Comparison of ENCODE assay signal across 11 cellular contexts in the genomic region with DNA sequence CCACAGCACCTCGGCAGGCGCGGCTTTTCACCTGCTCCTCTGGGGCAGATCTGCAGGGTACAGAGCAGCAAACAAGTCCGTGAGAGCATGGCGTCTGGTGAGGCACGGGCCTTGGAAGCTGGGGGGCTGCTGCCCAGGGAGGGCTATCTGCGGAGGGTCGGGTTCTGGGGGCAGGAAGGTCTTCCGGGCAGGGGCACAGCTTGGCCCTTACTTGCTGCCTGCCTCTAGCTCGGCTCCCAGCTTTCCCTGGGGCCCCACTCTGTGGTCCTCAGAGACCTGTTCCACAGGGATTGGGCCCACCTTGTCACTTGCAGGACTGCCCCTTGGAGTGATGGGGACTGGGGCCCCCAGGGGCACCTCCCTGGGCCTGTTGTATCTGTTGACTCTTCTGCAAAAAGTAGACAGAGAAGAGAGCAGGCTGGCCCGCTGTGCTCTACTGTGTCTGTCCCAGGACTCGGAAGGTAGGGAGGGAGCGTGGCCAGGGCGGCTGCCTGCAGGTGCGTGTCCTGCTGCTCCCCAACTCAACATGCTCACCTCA.
DNase-seq lines count a peak whose midpoint lies in the region; ATAC-seq and TF ChIP-seq lines count a peak whose summit lies in the region.
"Had no signal": no experiment of that assay in that cellular context is flagged by ENCODE, and none has a peak within 500 bp of the region (broad histone marks: within the 10 kb centered on the region; RNA-seq: fewer than 3 reads in every experiment).

No MANE protein-coding gene starts in this region.

- H2BK5ac ChIP-seq in IMR-90 (ENCODE audit: low read depth, low read length, poor library complexity, severe bottlenecking): peak overlapping the region; percentile 71

- no peak overlapping the region for H4K5ac ChIP-seq in IMR-90 (ENCODE audit: low read depth, low read length)

- in situ Hi-C loops in IMR-90 (cut with MboI; ENCODE audit: low sequenced_read_pairs): no loop called here

- H3K4me1 ChIP-seq in A673 (ENCODE audit: insufficient read depth, low read length, poor library complexity, severe bottlenecking): peaks cover 16% of the 10 kb centered on the region
- peaks cover 35% of the 10 kb centered on the region for H3K4me1 ChIP-seq in IMR-90 (ENCODE audit: control insufficient read depth, insufficient read depth, low read length)
- peaks cover 0 to 5% of the 10 kb centered on the region in 2 experiments for H3K4me1 ChIP-seq in neutrophil (ENCODE audit: control insufficient read depth in 1 of 2, insufficient read depth in 1 of 2, low read depth in 1 of 2, low read length in 1 of 2)

- H3K9me3 Mint-ChIP-seq in WTC11: no peaks in the 10 kb centered on the region

- POLR2A ChIA-PET in A673 (lab: Charles Lee; ENCODE audit: low non-redundant PET) (no interaction called here), IMR-90 (lab: Charles Lee; ENCODE audit: unreplicated experiment) (no interaction called here), WTC11 (lab: Charles Lee) (no interaction called here)

- no peak overlapping the region for H2AFZ ChIP-seq in IMR-90 (replicated peaks; ENCODE audit: low read length, poor library complexity)

- DNase-seq in A673 (ENCODE audit: low spot score) (no peak), IMR-90 (no peak), dorsolateral prefrontal cortex (peak in 2 of 10 donors; percentile 37 to 41), dermis blood vessel endothelial cell (no peak), WTC11 (ENCODE audit: low spot score) (no peak)
- DNase-seq: COR-L47; NCI-H2081 treated with DMSO at 0.1 percent for 48 hours; stimulated activated naive CD4-positive, alpha-beta T cell had no signal

- no TSS peak for BruUV-seq in A673 (replicated peaks; lab: Mats Ljungman, UMichigan)
- BruUV-seq in IMR-90 (replicated peaks; lab: Mats Ljungman, UMichigan): no TSS peak

- H3K56ac ChIP-seq in IMR-90 (ENCODE audit: extremely low read depth, insufficient read depth, low read length): no peak overlapping the region

- no peak for TF ChIP-seq RAD21 in IMR-90 (IDR thresholded peaks at IDR 0.05; ENCODE audit: low read length)

- H2BK20ac ChIP-seq in IMR-90 (ENCODE audit: low read depth, low read length): no peak overlapping the region

- H3K27ac Mint-ChIP-seq in WTC11: no peak overlapping the region

- no peaks in the 10 kb centered on the region for H3K36me3 ChIP-seq in A673 (ENCODE audit: insufficient read depth, low read length, poor library complexity, severe bottlenecking)
- H3K36me3 ChIP-seq in IMR-90 (ENCODE audit: control insufficient read depth, insufficient read depth, low read length): peaks cover 16% of the 10 kb centered on the region
- peaks cover 66% of the 10 kb centered on the region for H3K36me3 ChIP-seq in neutrophil

- no peak overlapping the region for H2AK9ac ChIP-seq in IMR-90 (replicated peaks; ENCODE audit: low read depth, low read length, poor library complexity)

- peaks cover 0 to 26% of the 10 kb centered on the region in 2 experiments; a peak in 2 of 4 replicates for H3K79me1 ChIP-seq in IMR-90 (ENCODE audit: low read depth in 1 of 2, low read length in 2 of 2)

- H3K4me2 ChIP-seq in IMR-90 (ENCODE audit: low read depth, low read length): no peak overlapping the region

- no peak overlapping the region for H3K4me3 ChIP-seq in A673 (ENCODE audit: low read depth, low read length, poor library complexity, severe bottlenecking)
- no peak overlapping the region for H3K4me3 ChIP-seq in IMR-90 (ENCODE audit: insufficient read depth, low read depth, low read length)
- no peak overlapping the region for H3K4me3 ChIP-seq in dorsolateral prefrontal cortex
- no peak overlapping the region for H3K4me3 ChIP-seq in neutrophil (ENCODE audit: low read depth in 1 of 2, low read length in 1 of 2)

- H3K4me3 Mint-ChIP-seq in WTC11: no peak overlapping the region

- H3K4me1 Mint-ChIP-seq in WTC11: peaks cover 4% of the 10 kb centered on the region; the same call in 1 of the 2 replicates

- H3K27me3 Mint-ChIP-seq in WTC11 (ENCODE audit: low read depth): no peaks in the 10 kb centered on the region

- H4K20me1 ChIP-seq in IMR-90 (ENCODE audit: insufficient read depth, low read length): peaks cover 20% of the 10 kb centered on the region

- H3K27ac ChIP-seq in A673 (ENCODE audit: low read depth, low read length, poor library complexity, severe bottlenecking) (peak overlapping the region; percentile 65), IMR-90 (ENCODE audit: insufficient read depth, low read length) (peak overlapping the region; percentile 54; the same call in 1 of the 2 replicates), dorsolateral prefrontal cortex (peak overlapping the region in 57 of 59 donors; percentile 46 to 92 (median 84)), neutrophil (peak overlapping the region; percentile 20)

- no peak for TF ChIP-seq POLR2A in IMR-90 (IDR thresholded peaks at IDR 0.05; ENCODE audit: low read depth, low read length)

- TF ChIP-seq CTCF in A673 (conservative IDR thresholded peaks at IDR 0.05; ENCODE audit: low read depth, low read length): no peak
- no peak for TF ChIP-seq CTCF in IMR-90 (conservative IDR thresholded peaks at IDR 0.05; ENCODE audit: low read depth, low read length)
- no peak for TF ChIP-seq CTCF in dorsolateral prefrontal cortex (IDR thresholded peaks at IDR 0.05 in 54 of 56, conservative IDR thresholded peaks at IDR 0.05 in 2 of 56; ENCODE audit: low read depth in 1 of 56, partially characterized antibody in 56 of 56)
- no peak for TF ChIP-seq CTCF in neutrophil (IDR thresholded peaks at IDR 0.05)
- TF ChIP-seq CTCF in WTC11 (IDR thresholded peaks at IDR 0.05): no peak

- WGBS in IMR-90 (ENCODE audit: extremely low coverage in 2 of 2, insufficient read length in 1 of 2), 2 experiments: 96% methylated on average over 7 of the region's 15 CpGs; no CpG with 5 or more reads in 1 of the 2 experiments

- peak overlapping the region; percentile 60; the same call in 1 of the 2 replicates for H2BK120ac ChIP-seq in IMR-90 (ENCODE audit: low read depth, low read length)

- H4K8ac ChIP-seq in IMR-90 (ENCODE audit: low read depth in 2 of 2, low read length in 2 of 2): no peak overlapping the region

- H3K9ac ChIP-seq in IMR-90 (ENCODE audit: low read depth, low read length): no peak overlapping the region

- H3K9me3 ChIP-seq in A673 (ENCODE audit: low read depth, low read length, poor library complexity, severe bottlenecking): no peaks in the 10 kb centered on the region
- H3K9me3 ChIP-seq in IMR-90 (ENCODE audit: control insufficient read depth, insufficient read depth, low read length): no peaks in the 10 kb centered on the region
- H3K9me3 ChIP-seq in neutrophil: no peaks in the 10 kb centered on the region

- no peak overlapping the region for H3K23ac ChIP-seq in IMR-90 (ENCODE audit: low read depth, low read length)

- H2BK15ac ChIP-seq in IMR-90 (ENCODE audit: low read depth, low read length): no peak overlapping the region

- H3K9me1 ChIP-seq in IMR-90 (ENCODE audit: insufficient read depth, low read length): peaks cover 9% of the 10 kb centered on the region

- H3K27me3 ChIP-seq in A673 (replicated peaks; ENCODE audit: insufficient read depth, low read depth, low read length, poor library complexity): no peaks in the 10 kb centered on the region
- no peaks in the 10 kb centered on the region for H3K27me3 ChIP-seq in IMR-90 (ENCODE audit: control insufficient read depth, insufficient read depth, low read length)
- no peaks in the 10 kb centered on the region for H3K27me3 ChIP-seq in dorsolateral prefrontal cortex
- H3K27me3 ChIP-seq in neutrophil: no peaks in the 10 kb centered on the region

- H2AK5ac ChIP-seq in IMR-90 (ENCODE audit: low read depth, low read length): peak overlapping the region; percentile 90

- dilution Hi-C loops in IMR-90 (cut with HindIII; ENCODE audit: low sequenced_read_pairs, unreplicated experiment): no loop called here

- H3K14ac ChIP-seq in IMR-90 (replicated peaks; ENCODE audit: low read depth, low read length): peak overlapping the region; percentile 5; the same call in 1 of the 2 replicates

- intact Hi-C loops in A673 (cut with micrococcal nuclease; ENCODE audit: unreplicated experiment) (no loop called here), IMR-90 (cut with micrococcal nuclease) (no loop called here), dorsolateral prefrontal cortex (cut with DNase I) (no loop called here)

- H4K91ac ChIP-seq in IMR-90 (ENCODE audit: insufficient read depth, low read depth, low read length): peak overlapping the region; percentile 55

- H3K4ac ChIP-seq in IMR-90 (ENCODE audit: low read depth, low read length): peak overlapping the region; percentile 45

- 0 out of 2 replicates have a peak overlapping the region, but pooled peaks have one; percentile 14 for H3K18ac ChIP-seq in IMR-90 (ENCODE audit: low read depth, low read length)

- no peak for ATAC-seq in IMR-90 (ENCODE audit: low read depth)
- no peak for ATAC-seq in WTC11
- no peak for ATAC-seq in HG03045 (IDR thresholded peaks at IDR 0.05; ENCODE audit: unreplicated experiment)
- no peak for ATAC-seq in HG02642 (IDR thresholded peaks at IDR 0.05; ENCODE audit: poor library complexity, unreplicated experiment)

- H3K36me3 Mint-ChIP-seq in WTC11: no peaks in the 10 kb centered on the region

- CTCF ChIA-PET in A673 (lab: Charles Lee): no interaction called here
- CTCF ChIA-PET in IMR-90 (lab: Yijun Ruan, JAX): interaction anchor here (1.1 kb wide), 1 partner anchor 116 kb away, joined by 3 read pairs; no protein-coding TSS in a partner anchor
- CTCF ChIA-PET in WTC11 (lab: Charles Lee): interaction anchor here (1.5 to 3.1 kb wide), 3 partner anchors 11 to 83 kb away, joined by 3 to 10 read pairs (median 4); no protein-coding TSS in a partner anchor

TF ChIP-seq in IMR-90, 13 proteins besides CTCF, POLR2A, EP300 and RAD21 (continues in another document):
- TF ChIP-seq RFX5 (IDR thresholded peaks at IDR 0.05; ENCODE audit: low read depth, low read length): no peak
- TF ChIP-seq, protein P1, sequence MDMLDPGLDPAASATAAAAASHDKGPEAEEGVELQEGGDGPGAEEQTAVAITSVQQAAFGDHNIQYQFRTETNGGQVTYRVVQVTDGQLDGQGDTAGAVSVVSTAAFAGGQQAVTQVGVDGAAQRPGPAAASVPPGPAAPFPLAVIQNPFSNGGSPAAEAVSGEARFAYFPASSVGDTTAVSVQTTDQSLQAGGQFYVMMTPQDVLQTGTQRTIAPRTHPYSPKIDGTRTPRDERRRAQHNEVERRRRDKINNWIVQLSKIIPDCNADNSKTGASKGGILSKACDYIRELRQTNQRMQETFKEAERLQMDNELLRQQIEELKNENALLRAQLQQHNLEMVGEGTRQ (IDR thresholded peaks at IDR 0.05; ENCODE audit: low read depth, low read length): no peak

TF ChIP-seq in WTC11, 78 proteins besides CTCF, POLR2A, EP300 and RAD21 (continues in another document):
- TF ChIP-seq ZNF232 (CRISPR knock-in tag; IDR thresholded peaks at IDR 0.05): no peak

Comparison
In these comparisons a context has a peak if more than half of its experiments do, and no peak if none do; other contexts are left out.
1. H3K27ac ChIP-seq: peak in every context shown above with its lines; median percentile 84 in dorsolateral prefrontal cortex; 65 in A673; 54 in IMR-90; 20 in neutrophil.